ENCODE assay signal across 9 cellular contexts in the genomic region with DNA sequence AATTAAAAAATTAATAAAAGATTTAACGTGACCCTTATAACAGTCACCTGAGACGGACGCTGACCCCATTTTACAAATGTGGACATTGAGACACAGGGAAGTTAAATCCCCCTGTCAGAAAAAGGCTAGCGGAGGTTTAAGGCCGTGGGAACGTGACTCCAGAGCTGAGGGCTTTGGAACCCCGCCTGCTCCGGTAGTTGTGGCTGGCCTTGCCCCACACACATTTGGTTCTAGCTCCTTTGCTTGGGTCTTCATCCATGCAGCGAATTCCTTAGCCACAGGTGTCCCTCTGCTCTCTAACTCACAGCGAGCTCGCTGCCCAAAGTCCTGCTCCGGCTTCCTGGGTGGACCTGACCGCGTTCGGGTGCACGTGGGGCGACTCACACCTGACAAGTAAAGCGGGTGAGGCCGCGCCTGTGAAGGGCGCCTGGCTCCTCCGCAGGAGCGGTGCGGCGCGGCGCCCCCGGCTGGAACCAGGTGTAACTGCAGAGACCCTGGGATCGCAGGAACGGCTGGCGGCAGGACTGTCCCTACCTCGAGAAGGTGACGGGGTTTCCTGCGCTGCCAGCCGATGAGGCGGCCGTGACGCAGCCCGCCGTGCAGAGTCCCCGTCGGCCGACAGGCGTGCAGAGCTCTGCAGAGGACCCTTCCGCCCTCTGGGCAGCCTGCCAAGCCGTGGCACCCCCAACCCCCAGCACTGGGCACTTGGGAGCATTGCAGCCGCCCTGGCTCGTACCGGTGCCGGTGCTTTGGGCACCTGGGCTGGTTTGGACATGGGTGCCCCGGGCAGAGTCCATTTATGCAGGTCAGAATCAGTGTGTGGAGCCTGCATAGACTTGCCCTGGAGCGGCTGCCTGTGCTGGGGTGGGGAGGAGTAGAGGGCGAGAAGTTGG. TPM values are rescaled to one million over a fixed set of nuclear protein-coding genes. Genes with fewer than 3 reads are reported as not detected.
DNase-seq lines count a peak whose midpoint lies in the region; ATAC-seq and TF ChIP-seq lines count a peak whose summit lies in the region.
"Had no signal": no experiment of that assay in that cellular context is flagged by ENCODE, and none has a peak within 500 bp of the region (broad histone marks: within the 10 kb centered on the region; RNA-seq: fewer than 3 reads in every experiment).

No MANE protein-coding gene starts in this region.

- TF ChIP-seq CTCF in 22Rv1 (IDR thresholded peaks at IDR 0.05) (peak; percentile 75), heart left ventricle (IDR thresholded peaks at IDR 0.05) (peak; percentile 38 to 70 (median 58)), uterus (IDR thresholded peaks at IDR 0.05) (peak; percentile 37 to 53 (median 48))

- peaks cover 0 to 5% (median 0%) of the 10 kb centered on the region in 12 donors for H3K9me3 ChIP-seq in heart left ventricle
- no peaks in the 10 kb centered on the region for H3K9me3 ChIP-seq in uterus

- H3K9ac ChIP-seq in rectal smooth muscle tissue (ENCODE audit: low read length): no peak overlapping the region

- H3K4me3 ChIP-seq in heart left ventricle (peak overlapping the region; percentile 19 to 61 (median 48)), rectal smooth muscle tissue (ENCODE audit: low read length) (peak overlapping the region; percentile 65), uterus (peak overlapping the region; percentile 8 to 27)

- H3K4me1 ChIP-seq in heart left ventricle (peaks cover 3 to 50% (median 17%) of the 10 kb centered on the region in 12 donors), rectal smooth muscle tissue (ENCODE audit: control insufficient read depth, insufficient read depth, low read length) (no peaks in the 10 kb centered on the region), uterus (no peaks in the 10 kb centered on the region)

- DNase-seq in OCI-M1 (lab: John Stamatoyannopoulos, UW): peak; percentile 81
- DNase-seq in activated gamma-delta T cell treated with anti-CD3 and anti-CD28 coated beads, Interleukin-2, amount 50 U/mL, for 16 hours (ENCODE audit: low read depth): peak; percentile 57
- peak; percentile 53 to 79 (median 60) for DNase-seq in heart left ventricle
- DNase-seq in uterus: no peak

- H3K36me3 ChIP-seq in heart left ventricle (no peaks in the 10 kb centered on the region), rectal smooth muscle tissue (ENCODE audit: control insufficient read depth, insufficient read depth, low read length) (no peaks in the 10 kb centered on the region), uterus (no peaks in the 10 kb centered on the region)

- TF ChIP-seq POLR2A in heart left ventricle (IDR thresholded peaks at IDR 0.05) (no peak), uterus (IDR thresholded peaks at IDR 0.05) (no peak)

- 16 to 45% (median 20%) methylated on average over 18 to 53 of the region's 53 CpGs for WGBS in heart left ventricle, 4 donors

- H3K27me3 ChIP-seq in heart left ventricle (peaks cover 0 to 14% (median 0%) of the 10 kb centered on the region in 9 donors), rectal smooth muscle tissue (ENCODE audit: control insufficient read depth, insufficient read depth, low read length) (no peaks in the 10 kb centered on the region), uterus (no peaks in the 10 kb centered on the region)

- intact Hi-C loops in heart left ventricle (cut with DNase I): loop anchor here in 4 of 10 donors (5.0 to 10.0 kb wide), 5 partner anchors 56 to 91 kb away; no protein-coding TSS in a partner anchor
- intact Hi-C loops in uterus (cut with DNase I; ENCODE audit: low total_unique reads): no loop called here

- H3K27ac ChIP-seq in 22Rv1: no peak overlapping the region
- no peak overlapping the region for H3K27ac ChIP-seq in heart left ventricle
- no peak overlapping the region for H3K27ac ChIP-seq in rectal smooth muscle tissue (ENCODE audit: low read depth, low read length)
- H3K27ac ChIP-seq in uterus: no peak overlapping the region
- H3K27ac ChIP-seq: C4-2B had no signal

- peak; percentile 43 for ATAC-seq in GM19025 (IDR thresholded peaks at IDR 0.05; ENCODE audit: low read depth, unreplicated experiment)
- ATAC-seq in HG03354 (IDR thresholded peaks at IDR 0.05; ENCODE audit: poor library complexity, severe bottlenecking, unreplicated experiment): peak; percentile 86
- peak; percentile 39 to 78 (median 74) for ATAC-seq in heart left ventricle

RNA-seq across cellular contexts. Expression of gene PROC, which starts 2.4 kb away (rescaled TPM):
- total RNA-seq in heart left ventricle: not detected
- not detected for polyA plus RNA-seq in heart left ventricle
- under 1 TPM in 1 of 4 donors, not detected in 3; 0.21 TPM for total RNA-seq in uterus

RNA-seq across cellular contexts. Expression of gene MAP3K2, which starts 28.1 kb away (rescaled TPM):
- total RNA-seq in heart left ventricle (10 to 100 TPM; 19.1 to 37.6 (median 26.1) TPM), uterus (10 to 100 TPM; 25.9 to 98.4 (median 75.0) TPM)
- 1 to 10 TPM; 4.0 to 7.5 TPM for polyA plus RNA-seq in heart left ventricle

Comparison
In these comparisons a context has a peak if more than half of its experiments do, and no peak if none do; other contexts are left out.
1. DNase-seq: peak in OCI-M1 (single experiment), activated gamma-delta T cell treated with anti-CD3 and anti-CD28 coated beads, Interleukin-2, amount 50 U/mL, for 16 hours (single experiment) and heart left ventricle (5 of 5); none in uterus (0 of 2).
2. Peak in every context shown above with its lines, with median percentiles within 50 percentile points of each other: CTCF ChIP-seq, ATAC-seq and H3K4me3 ChIP-seq.